Comparison of ENCODE assay signal across 8 cellular contexts in the genomic region with DNA sequence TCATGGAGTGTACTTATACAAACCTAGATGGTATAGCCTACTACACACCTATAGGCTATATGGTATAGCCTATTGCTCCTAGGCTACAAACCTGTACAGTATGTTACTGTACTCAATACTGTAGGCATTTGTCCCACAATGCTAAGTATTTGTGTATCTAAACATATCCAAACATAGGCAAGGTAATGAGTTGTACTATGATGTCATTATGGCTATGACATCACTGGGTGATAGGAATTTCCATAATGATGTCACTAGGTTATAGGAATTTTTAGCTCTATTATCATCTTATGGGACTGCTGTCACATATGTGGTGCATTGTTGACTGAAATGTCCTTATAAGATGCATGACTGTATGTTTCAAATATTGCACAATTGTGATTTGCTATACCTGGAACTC. TPM values are rescaled to one million over a fixed set of nuclear protein-coding genes. Genes with fewer than 3 reads are reported as not detected.
"Had no signal": no experiment of that assay in that cellular context is flagged by ENCODE, and none has a peak within 500 bp of the region (broad histone marks: within the 10 kb centered on the region; RNA-seq: fewer than 3 reads in every experiment).

No MANE protein-coding gene starts in this region.

- H3K36me3 ChIP-seq: HAP-1 had no signal

- H3K4me3 ChIP-seq: HAP-1 had no signal

- DNase-seq: GOT3, H7, KG1 had no signal

- H3K4me1 ChIP-seq: HAP-1 had no signal

- ATAC-seq: HCT116 had no signal

- H3K9me3 ChIP-seq: HAP-1 had no signal

- FAIRE-seq: HTR-8/SVneo had no signal

RNA-seq across cellular contexts. Expression of gene PAGE1, which starts 5.5 kb away (rescaled TPM):
- total RNA-seq: H7, HT-29 had no signal
- polyA plus RNA-seq: IgD-negative memory B cell had no signal
